Comparison of ENCODE assay signal across 2 cellular contexts in the genomic region with DNA sequence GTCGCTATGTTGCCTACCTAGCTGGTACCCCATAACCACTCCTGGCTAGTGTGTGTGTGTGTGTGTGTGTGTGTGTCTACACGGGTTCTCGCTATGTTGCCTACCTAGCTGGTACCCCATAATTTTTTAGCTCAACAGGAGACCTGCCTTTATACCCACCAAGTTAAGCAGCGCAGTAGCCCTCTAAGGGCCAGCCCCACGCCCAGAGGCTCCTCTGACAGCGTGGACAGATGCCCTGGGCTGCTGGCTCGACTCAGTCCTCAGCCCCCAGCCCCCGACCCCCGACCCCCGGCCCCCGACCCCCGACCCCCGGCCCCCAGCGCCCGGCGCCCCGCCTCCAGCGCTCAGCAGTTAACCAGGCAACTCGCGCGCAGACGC.
TF ChIP-seq lines count a peak whose summit lies in the region.

No MANE protein-coding gene starts in this region.

TF ChIP-seq in H1, 55 proteins besides CTCF, POLR2A, EP300 and RAD21:
- TF ChIP-seq CHD2 (IDR thresholded peaks at IDR 0.05; ENCODE audit: low read length) = no peak
- TF ChIP-seq HDAC2 (IDR thresholded peaks at IDR 0.05; ENCODE audit: borderline replicate concordance in 1 of 2, low read depth in 2 of 2, low read length in 2 of 2) = no peak

TF ChIP-seq in neural cell, 6 proteins besides CTCF, POLR2A, EP300 and RAD21:
- TF ChIP-seq SMC3 (conservative IDR thresholded peaks at IDR 0.05; ENCODE audit: poor library complexity) (no peak), TAF1 (IDR thresholded peaks at IDR 0.05; ENCODE audit: low read depth) (no peak), POLR2AphosphoS5 (IDR thresholded peaks at IDR 0.05) (no peak), EZH2 (IDR thresholded peaks at IDR 0.05; ENCODE audit: borderline replicate concordance, insufficient read depth, low read length, poor library complexity, severe bottlenecking) (no peak), MXI1 (conservative IDR thresholded peaks at IDR 0.05; ENCODE audit: poor library complexity, severe bottlenecking) (no peak)
- TF ChIP-seq, protein P1, sequence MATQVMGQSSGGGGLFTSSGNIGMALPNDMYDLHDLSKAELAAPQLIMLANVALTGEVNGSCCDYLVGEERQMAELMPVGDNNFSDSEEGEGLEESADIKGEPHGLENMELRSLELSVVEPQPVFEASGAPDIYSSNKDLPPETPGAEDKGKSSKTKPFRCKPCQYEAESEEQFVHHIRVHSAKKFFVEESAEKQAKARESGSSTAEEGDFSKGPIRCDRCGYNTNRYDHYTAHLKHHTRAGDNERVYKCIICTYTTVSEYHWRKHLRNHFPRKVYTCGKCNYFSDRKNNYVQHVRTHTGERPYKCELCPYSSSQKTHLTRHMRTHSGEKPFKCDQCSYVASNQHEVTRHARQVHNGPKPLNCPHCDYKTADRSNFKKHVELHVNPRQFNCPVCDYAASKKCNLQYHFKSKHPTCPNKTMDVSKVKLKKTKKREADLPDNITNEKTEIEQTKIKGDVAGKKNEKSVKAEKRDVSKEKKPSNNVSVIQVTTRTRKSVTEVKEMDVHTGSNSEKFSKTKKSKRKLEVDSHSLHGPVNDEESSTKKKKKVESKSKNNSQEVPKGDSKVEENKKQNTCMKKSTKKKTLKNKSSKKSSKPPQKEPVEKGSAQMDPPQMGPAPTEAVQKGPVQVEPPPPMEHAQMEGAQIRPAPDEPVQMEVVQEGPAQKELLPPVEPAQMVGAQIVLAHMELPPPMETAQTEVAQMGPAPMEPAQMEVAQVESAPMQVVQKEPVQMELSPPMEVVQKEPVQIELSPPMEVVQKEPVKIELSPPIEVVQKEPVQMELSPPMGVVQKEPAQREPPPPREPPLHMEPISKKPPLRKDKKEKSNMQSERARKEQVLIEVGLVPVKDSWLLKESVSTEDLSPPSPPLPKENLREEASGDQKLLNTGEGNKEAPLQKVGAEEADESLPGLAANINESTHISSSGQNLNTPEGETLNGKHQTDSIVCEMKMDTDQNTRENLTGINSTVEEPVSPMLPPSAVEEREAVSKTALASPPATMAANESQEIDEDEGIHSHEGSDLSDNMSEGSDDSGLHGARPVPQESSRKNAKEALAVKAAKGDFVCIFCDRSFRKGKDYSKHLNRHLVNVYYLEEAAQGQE (IDR thresholded peaks at IDR 0.05; ENCODE audit: borderline replicate concordance) = no peak
